2 cellular contexts compared by ENCODE assay signal in genomic region chr2:238412067-238412767, GRCh38.
TF ChIP-seq lines count a peak whose summit lies in the region.

No MANE protein-coding gene starts in this region.

TF ChIP-seq in IMR-90, 13 proteins besides CTCF, POLR2A, EP300 and RAD21:
- no peak for TF ChIP-seq ELK1 (IDR thresholded peaks at IDR 0.05; ENCODE audit: borderline replicate concordance, low read depth, low read length)
- TF ChIP-seq CEBPB (IDR thresholded peaks at IDR 0.05; ENCODE audit: low read depth, low read length) = peak; percentile 67
- TF ChIP-seq BHLHE40 (IDR thresholded peaks at IDR 0.05; ENCODE audit: low read depth, low read length) = no peak
- TF ChIP-seq RCOR1 (IDR thresholded peaks at IDR 0.05; ENCODE audit: insufficient replicate concordance, low read length) = no peak
- TF ChIP-seq USF2 (IDR thresholded peaks at IDR 0.05; ENCODE audit: low read depth, low read length) = no peak
- TF ChIP-seq RFX5 (IDR thresholded peaks at IDR 0.05; ENCODE audit: low read depth, low read length) = no peak
- no peak for TF ChIP-seq SMC3 (IDR thresholded peaks at IDR 0.05; ENCODE audit: low read depth, low read length)
TF ChIP-seq in IMR-90: peak in this region for 1.

TF ChIP-seq in K562, 482 proteins besides CTCF, POLR2A, EP300 and RAD21:
- TF ChIP-seq CEBPB (tag; IDR thresholded peaks at IDR 0.05) = peak; percentile 16; the same call in 1 of the 2 replicates
- TF ChIP-seq ZKSCAN8 (CRISPR knock-in tag; IDR thresholded peaks at IDR 0.05) = no peak
- no peak for TF ChIP-seq ZBED1 (IDR thresholded peaks at IDR 0.05)
